11 cellular contexts compared by ENCODE assay signal in genomic region chr6:21949211-21949801, GRCh38.
DNase-seq lines count a peak whose midpoint lies in the region; TF ChIP-seq lines count a peak whose summit lies in the region.
"Had no signal": no experiment of that assay in that cellular context is flagged by ENCODE, and none has a peak within 500 bp of the region (broad histone marks: within the 10 kb centered on the region; RNA-seq: fewer than 3 reads in every experiment).

No MANE protein-coding gene starts in this region.

- no peak overlapping the region for H3K27ac ChIP-seq in parathyroid adenoma
- H3K27ac ChIP-seq in effector memory CD4-positive, alpha-beta T cell (ENCODE audit: insufficient read depth, low read length, poor library complexity, severe bottlenecking): no peak overlapping the region
- H3K27ac ChIP-seq: SK-N-MC had no signal

- no peaks in the 10 kb centered on the region for H3K36me3 ChIP-seq in parathyroid adenoma (ENCODE audit: control insufficient read depth, insufficient read depth, low read length)
- no peaks in the 10 kb centered on the region for H3K36me3 ChIP-seq in effector memory CD4-positive, alpha-beta T cell (ENCODE audit: control insufficient read depth, insufficient read depth, low read length)

- no peak overlapping the region for H3K4me3 ChIP-seq in parathyroid adenoma (ENCODE audit: low read depth, low read length)
- no peak overlapping the region for H3K4me3 ChIP-seq in effector memory CD4-positive, alpha-beta T cell (ENCODE audit: insufficient read depth, low read depth, low read length, poor library complexity, severe bottlenecking)
- H3K4me3 ChIP-seq: SK-N-MC had no signal

- no peak for TF ChIP-seq CTCF in parathyroid adenoma (IDR thresholded peaks at IDR 0.05)

- H3K4me1 ChIP-seq in parathyroid adenoma: peaks cover 28% of the 10 kb centered on the region
- H3K4me1 ChIP-seq in effector memory CD4-positive, alpha-beta T cell (ENCODE audit: control insufficient read depth, insufficient read depth, low read length, poor library complexity, severe bottlenecking): no peaks in the 10 kb centered on the region

- no peaks in the 10 kb centered on the region for H3K27me3 ChIP-seq in parathyroid adenoma (ENCODE audit: control insufficient read depth, insufficient read depth, low read length)
- H3K27me3 ChIP-seq in effector memory CD4-positive, alpha-beta T cell (replicated peaks; ENCODE audit: control insufficient read depth, insufficient read depth, low read length, poor library complexity, severe bottlenecking): no peaks in the 10 kb centered on the region

- H3K4me2 ChIP-seq in parathyroid adenoma (ENCODE audit: low read length): no peak overlapping the region

- DNase-seq in DMS79 treated with DMSO at 0.1 percent for 48 hours (lab: John Stamatoyannopoulos, UW) (peak; percentile 93), NCI-H2029 treated with DMSO at 0.1 percent for 48 hours (lab: John Stamatoyannopoulos, UW) (peak; percentile 90), astrocyte of the hippocampus (ENCODE audit: low read depth, low spot score) (peak; percentile 35), HK-2 (ENCODE audit: unreplicated experiment) (no peak), Kasumi-1 (lab: John Stamatoyannopoulos, UW) (no peak)
- DNase-seq in effector memory CD4-positive, alpha-beta T cell: no peak
- DNase-seq: activated CD4-positive, alpha-beta T cell treated with anti-CD3 and anti-CD28 coated beads for 48 hours; COR-L47; NCI-H446 had no signal

- peak overlapping the region; percentile 38 for H2AFZ ChIP-seq in parathyroid adenoma

- H3K9ac ChIP-seq in parathyroid adenoma: no peak overlapping the region

- no peaks in the 10 kb centered on the region for H3K79me2 ChIP-seq in parathyroid adenoma

- H3K9me3 ChIP-seq in parathyroid adenoma (ENCODE audit: control insufficient read depth, low read length): no peaks in the 10 kb centered on the region
- H3K9me3 ChIP-seq in effector memory CD4-positive, alpha-beta T cell (ENCODE audit: control insufficient read depth, low read length): no peaks in the 10 kb centered on the region

Comparison
In these comparisons a context has a peak if more than half of its experiments do, and no peak if none do; other contexts are left out.
1. DNase-seq: peak in DMS79 treated with DMSO at 0.1 percent for 48 hours (single experiment), NCI-H2029 treated with DMSO at 0.1 percent for 48 hours (single experiment) and astrocyte of the hippocampus (single experiment); none in HK-2 (single experiment), Kasumi-1 (0 of 2) and effector memory CD4-positive, alpha-beta T cell (0 of 3).